2 cellular contexts compared by ENCODE assay signal in the genomic region with DNA sequence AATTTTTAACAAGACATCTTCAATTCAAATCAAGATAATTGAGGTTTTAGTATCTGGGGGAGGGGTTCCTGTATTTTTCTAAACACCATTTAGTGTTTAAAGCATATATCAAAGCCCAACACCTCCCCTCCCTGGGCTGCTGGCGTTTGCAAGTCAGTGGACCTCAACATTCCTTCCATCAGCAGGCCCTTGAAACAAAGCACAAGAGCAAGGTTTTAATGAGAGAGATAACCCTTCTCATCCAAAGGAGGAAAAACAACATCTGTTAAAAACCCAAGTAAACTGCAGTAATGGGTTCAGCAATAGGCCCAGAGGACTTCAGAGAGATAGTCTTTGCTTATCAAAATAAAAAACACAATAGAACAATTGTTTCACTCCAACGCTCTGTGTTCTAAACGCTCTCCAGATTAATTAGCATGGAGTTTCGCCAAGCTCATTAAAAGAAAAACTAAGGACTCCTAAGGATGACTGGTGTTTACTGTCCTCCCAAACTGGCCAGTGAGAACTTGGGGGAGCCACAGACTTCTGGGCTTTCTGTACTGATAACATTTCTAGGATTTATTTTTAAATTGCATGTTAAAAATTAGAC.
TF ChIP-seq lines count a peak whose summit lies in the region.

No MANE protein-coding gene starts in this region.

TF ChIP-seq in A549, 52 proteins besides CTCF, POLR2A, EP300 and RAD21:
- TF ChIP-seq RFX5 (IDR thresholded peaks at IDR 0.05) = no peak
- TF ChIP-seq JUNB (IDR thresholded peaks at IDR 0.05) = no peak
- no peak for TF ChIP-seq NR3C1 (IDR thresholded peaks at IDR 0.05)
- TF ChIP-seq NFE2L2 (conservative IDR thresholded peaks at IDR 0.05; ENCODE audit: low read length) = no peak
- TF ChIP-seq USF2 (IDR thresholded peaks at IDR 0.05) = no peak
- no peak for TF ChIP-seq PBX3 (IDR thresholded peaks at IDR 0.05)
- TF ChIP-seq JUN (IDR thresholded peaks at IDR 0.05) = no peak
- no peak for TF ChIP-seq E2F6 (IDR thresholded peaks at IDR 0.05; ENCODE audit: borderline replicate concordance, low read depth)
- TF ChIP-seq HMGXB4 (CRISPR knock-in tag; IDR thresholded peaks at IDR 0.05; ENCODE audit: borderline replicate concordance) = no peak
- TF ChIP-seq RCOR1 (IDR thresholded peaks at IDR 0.05; ENCODE audit: low read depth, low read length) = no peak
- no peak for TF ChIP-seq HOXA7 (CRISPR knock-in tag; IDR thresholded peaks at IDR 0.05)
- TF ChIP-seq ZNF302 (CRISPR knock-in tag; IDR thresholded peaks at IDR 0.05) = no peak
- TF ChIP-seq EHF (CRISPR knock-in tag; IDR thresholded peaks at IDR 0.05) = no peak
- no peak for TF ChIP-seq MAZ (IDR thresholded peaks at IDR 0.05; ENCODE audit: borderline replicate concordance, low read depth, low read length)
- no peak for TF ChIP-seq KDM1A (IDR thresholded peaks at IDR 0.05; ENCODE audit: low read depth)
TF ChIP-seq in A549: peak in this region for 0.

TF ChIP-seq in IMR-90, 13 proteins besides CTCF, POLR2A, EP300 and RAD21:
- no peak for TF ChIP-seq CEBPB (IDR thresholded peaks at IDR 0.05; ENCODE audit: low read depth, low read length)
- no peak for TF ChIP-seq RCOR1 (IDR thresholded peaks at IDR 0.05; ENCODE audit: insufficient replicate concordance, low read length)
- no peak for TF ChIP-seq CHD1 (IDR thresholded peaks at IDR 0.05; ENCODE audit: low read depth, low read length)
- no peak for TF ChIP-seq MAFK (IDR thresholded peaks at IDR 0.05; ENCODE audit: low read depth, low read length)
- TF ChIP-seq MXI1 (IDR thresholded peaks at IDR 0.05; ENCODE audit: borderline replicate concordance, low read depth, low read length) = no peak
- TF ChIP-seq BHLHE40 (IDR thresholded peaks at IDR 0.05; ENCODE audit: low read depth, low read length) = no peak
- TF ChIP-seq, protein P1, sequence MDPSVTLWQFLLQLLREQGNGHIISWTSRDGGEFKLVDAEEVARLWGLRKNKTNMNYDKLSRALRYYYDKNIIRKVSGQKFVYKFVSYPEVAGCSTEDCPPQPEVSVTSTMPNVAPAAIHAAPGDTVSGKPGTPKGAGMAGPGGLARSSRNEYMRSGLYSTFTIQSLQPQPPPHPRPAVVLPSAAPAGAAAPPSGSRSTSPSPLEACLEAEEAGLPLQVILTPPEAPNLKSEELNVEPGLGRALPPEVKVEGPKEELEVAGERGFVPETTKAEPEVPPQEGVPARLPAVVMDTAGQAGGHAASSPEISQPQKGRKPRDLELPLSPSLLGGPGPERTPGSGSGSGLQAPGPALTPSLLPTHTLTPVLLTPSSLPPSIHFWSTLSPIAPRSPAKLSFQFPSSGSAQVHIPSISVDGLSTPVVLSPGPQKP (IDR thresholded peaks at IDR 0.05; ENCODE audit: borderline replicate concordance, low read depth, low read length) = no peak
- TF ChIP-seq NFE2L2 (IDR thresholded peaks at IDR 0.05; ENCODE audit: low read depth, low read length) = no peak
- no peak for TF ChIP-seq RFX5 (IDR thresholded peaks at IDR 0.05; ENCODE audit: low read depth, low read length)
